ENCODE assay signal across 1 cellular context in genomic region chr16:87945351-87946042, GRCh38.
TF ChIP-seq lines count a peak whose summit lies in the region.

No MANE protein-coding gene starts in this region.

TF ChIP-seq in SK-N-SH, 30 proteins besides CTCF, POLR2A, EP300 and RAD21 (continued from another document):
- TF ChIP-seq ZBTB33 (IDR thresholded peaks at IDR 0.05; ENCODE audit: borderline replicate concordance, low read depth) = no peak
- TF ChIP-seq USF2 (IDR thresholded peaks at IDR 0.05; ENCODE audit: borderline replicate concordance, low read depth, low read length) = peak; percentile 42; the same call in 1 of the 2 replicates
- TF ChIP-seq NRF1 (IDR thresholded peaks at IDR 0.05; ENCODE audit: low read depth, low read length) = peak; percentile 46; the same call in 1 of the 2 replicates
- TF ChIP-seq GATA2 (CRISPR knock-in tag; IDR thresholded peaks at IDR 0.05) = peak; percentile 48; the same call in 1 of the 2 replicates
- TF ChIP-seq MAX (IDR thresholded peaks at IDR 0.05; ENCODE audit: low read depth) = 0 out of 2 replicates have a peak, but pooled peaks have one; percentile 47
